Comparison of ENCODE assay signal across 23 cellular contexts in genomic region chr11:45150301-45150700, GRCh38.
"Had no signal": no experiment of that assay in that cellular context is flagged by ENCODE, and none has a peak within 500 bp of the region (broad histone marks: within the 10 kb centered on the region; RNA-seq: fewer than 3 reads in every experiment).

No MANE protein-coding gene starts in this region.

- H3K9me3 Mint-ChIP-seq: activated T-cell treated with anti-CD3 and anti-CD28 coated beads, Interleukin-2, amount 50 U/mL, for 4 hours had no signal

- H3K4me3 Mint-ChIP-seq: activated naive CD4-positive, alpha-beta T cell treated with anti-CD3 and anti-CD28 coated beads, Interleukin-2, amount 10 ng/mL, durations not matched to agents 7 days and 5 days; activated naive CD8-positive, alpha-beta T cell treated with anti-CD3 and anti-CD28 coated beads, Interleukin-2, amount 10 ng/mL, durations not matched to agents 7 days and 5 days; activated T-cell treated with anti-CD3 and anti-CD28 coated beads, Interleukin-2, amount 50 U/mL, for 4 hours; neural progenitor cell had no signal

- H3K27ac ChIP-seq: ascending aorta, gastrocnemius medialis, left ventricle myocardium inferior, neural progenitor cell, suprapubic skin, tibial artery, VCaP had no signal

- H3K36me3 Mint-ChIP-seq: activated naive CD4-positive, alpha-beta T cell treated with anti-CD3 and anti-CD28 coated beads, Interleukin-2, amount 10 ng/mL, durations not matched to agents 7 days and 5 days had no signal

- H3K9me3 ChIP-seq: ascending aorta, gastrocnemius medialis, left ventricle myocardium inferior, mucosa of descending colon, suprapubic skin, tibial artery had no signal

- DNase-seq: activated CD4-positive, alpha-beta T cell treated with anti-CD3 and anti-CD28 coated beads for 4 hours; activated CD4-positive, alpha-beta T cell treated with anti-CD3 and anti-CD28 coated beads, Interleukin-2, amount 50 U/mL, for 4 hours; activated effector memory CD4-positive, alpha-beta T cell treated with Interleukin-2 at 50 U/mL for 16 hours; activated naive CD4-positive, alpha-beta T cell treated with anti-CD3 and anti-CD28 coated beads, Interleukin-2, amount 10 ng/mL, durations not matched to agents 7 days and 5 days; activated naive CD8-positive, alpha-beta T cell treated with anti-CD3 and anti-CD28 coated beads, Interleukin-2, amount 10 ng/mL, durations not matched to agents 7 days and 5 days; activated T-cell treated with anti-CD3 and anti-CD28 coated beads, Interleukin-2, amount 50 U/mL, for 4 hours; caudate nucleus; effector memory CD4-positive, alpha-beta T cell; erythroblast; gastrocnemius medialis; glutamatergic neuron; left ventricle myocardium inferior; mucosa of descending colon; occipital lobe; right cardiac atrium; stimulated activated naive CD4-positive, alpha-beta T cell; T-helper 9 cell had no signal

- H3K36me3 ChIP-seq: ascending aorta, gastrocnemius medialis, left ventricle myocardium inferior, neural progenitor cell, suprapubic skin, tibial artery had no signal

- H3K27ac Mint-ChIP-seq: activated naive CD4-positive, alpha-beta T cell treated with anti-CD3 and anti-CD28 coated beads, Interleukin-2, amount 10 ng/mL, durations not matched to agents 7 days and 5 days; activated naive CD8-positive, alpha-beta T cell treated with anti-CD3 and anti-CD28 coated beads, Interleukin-2, amount 10 ng/mL, durations not matched to agents 7 days and 5 days; neural progenitor cell had no signal

- H3K27me3 ChIP-seq: ascending aorta, gastrocnemius medialis, suprapubic skin, tibial artery had no signal

- ATAC-seq: activated T-cell treated with anti-CD3 and anti-CD28 coated beads, Interleukin-2, amount 50 U/mL, for 4 hours; gastrocnemius medialis; mucosa of descending colon; right cardiac atrium had no signal

- H3K4me3 ChIP-seq: ascending aorta, gastrocnemius medialis, left ventricle myocardium inferior, lung, mucosa of descending colon, neural progenitor cell, suprapubic skin, tibial artery had no signal
